Comparison of ENCODE assay signal across 1 cellular context in the genomic region with DNA sequence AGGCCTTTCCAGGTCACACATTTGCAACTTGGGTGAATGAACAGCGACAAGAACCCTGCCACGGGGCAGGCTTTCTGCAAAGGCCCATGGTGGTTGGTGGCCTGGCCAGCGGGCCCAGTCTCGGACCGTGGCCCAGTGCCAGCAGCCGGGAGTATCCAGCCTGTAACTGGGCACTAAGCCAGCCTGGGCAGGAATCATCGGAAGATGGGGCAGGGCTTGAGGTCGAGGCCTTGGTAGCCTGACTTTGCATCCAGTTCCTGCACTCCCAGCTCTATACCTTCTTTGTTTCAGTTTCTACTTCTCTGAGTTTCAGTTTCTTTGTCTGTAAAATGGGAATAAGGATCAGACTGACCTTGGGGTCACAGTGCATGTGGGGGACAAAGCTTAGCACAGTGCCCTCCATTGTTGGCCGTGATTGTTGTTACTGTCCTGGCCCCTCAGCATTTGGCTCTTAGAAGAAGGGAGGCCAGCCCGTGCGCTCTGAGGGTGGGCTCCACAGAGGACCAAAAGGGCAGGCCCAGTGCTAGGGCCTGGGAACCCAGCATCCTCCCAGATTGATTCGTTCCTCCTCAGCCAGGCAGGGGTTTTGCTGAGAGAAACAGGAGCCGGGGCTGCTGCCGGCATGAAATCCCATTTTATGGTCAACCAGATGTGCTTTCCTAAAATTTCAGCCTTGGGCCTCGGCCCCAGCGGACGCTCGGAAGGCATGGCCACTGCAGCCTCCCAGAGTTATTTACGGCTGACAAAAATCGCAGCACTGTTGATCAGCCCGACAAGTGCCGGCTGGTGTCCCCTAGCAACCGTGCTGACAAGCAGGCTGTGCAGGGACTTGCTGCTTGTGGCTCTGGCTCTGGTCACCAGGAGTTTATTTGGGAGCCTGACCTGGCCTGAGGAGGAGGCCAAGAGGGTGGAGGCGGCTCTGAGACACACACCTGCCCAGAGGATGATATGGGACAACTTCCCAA.
TF ChIP-seq lines count a peak whose summit lies in the region.

No MANE protein-coding gene starts in this region.

TF ChIP-seq in liver, 16 proteins besides CTCF, POLR2A, EP300 and RAD21 (continued from another document):
- TF ChIP-seq, protein P1, sequence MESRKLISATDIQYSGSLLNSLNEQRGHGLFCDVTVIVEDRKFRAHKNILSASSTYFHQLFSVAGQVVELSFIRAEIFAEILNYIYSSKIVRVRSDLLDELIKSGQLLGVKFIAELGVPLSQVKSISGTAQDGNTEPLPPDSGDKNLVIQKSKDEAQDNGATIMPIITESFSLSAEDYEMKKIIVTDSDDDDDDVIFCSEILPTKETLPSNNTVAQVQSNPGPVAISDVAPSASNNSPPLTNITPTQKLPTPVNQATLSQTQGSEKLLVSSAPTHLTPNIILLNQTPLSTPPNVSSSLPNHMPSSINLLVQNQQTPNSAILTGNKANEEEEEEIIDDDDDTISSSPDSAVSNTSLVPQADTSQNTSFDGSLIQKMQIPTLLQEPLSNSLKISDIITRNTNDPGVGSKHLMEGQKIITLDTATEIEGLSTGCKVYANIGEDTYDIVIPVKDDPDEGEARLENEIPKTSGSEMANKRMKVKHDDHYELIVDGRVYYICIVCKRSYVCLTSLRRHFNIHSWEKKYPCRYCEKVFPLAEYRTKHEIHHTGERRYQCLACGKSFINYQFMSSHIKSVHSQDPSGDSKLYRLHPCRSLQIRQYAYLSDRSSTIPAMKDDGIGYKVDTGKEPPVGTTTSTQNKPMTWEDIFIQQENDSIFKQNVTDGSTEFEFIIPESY (IDR thresholded peaks at IDR 0.05), result no peak
- TF ChIP-seq JUND (IDR thresholded peaks at IDR 0.05) (no peak), YY1 (IDR thresholded peaks at IDR 0.05) (no peak), SP1 (IDR thresholded peaks at IDR 0.05) (peak; percentile 64), HNF4G (IDR thresholded peaks at IDR 0.05) (no peak)
